Comparison of ENCODE assay signal across 8 cellular contexts in genomic region chr1:48109390-48110009, GRCh38.
DNase-seq lines count a peak whose midpoint lies in the region; ATAC-seq and TF ChIP-seq lines count a peak whose summit lies in the region.

No MANE protein-coding gene starts in this region.

- no peak for DNase-seq in natural killer cell
- DNase-seq in natural killer cell treated with Interleukin-12 subunit alpha and Interleukin-12 subunit beta and Interleukin-15 and Interleukin-18, amount 100 ng/mL, for 72 hours (ENCODE audit: low spot score): no peak
- peak; percentile 49 for DNase-seq in NAMALWA (ENCODE audit: low spot score)
- peak; percentile 14 for DNase-seq in SK-N-MC (ENCODE audit: low read depth, low spot score)
- peak in 1 of 2 donors; percentile 47 for DNase-seq in foreskin keratinocyte
- DNase-seq in pons (ENCODE audit: low spot score): peak; percentile 83

- TF ChIP-seq CTCF in natural killer cell (IDR thresholded peaks at IDR 0.05) (peak; percentile 69), foreskin keratinocyte (conservative IDR thresholded peaks at IDR 0.05) (peak; percentile 89)

- H3K4me1 ChIP-seq in foreskin keratinocyte: no peaks in the 10 kb centered on the region

- H3K4me3 Mint-ChIP-seq in natural killer cell: no peak overlapping the region
- H3K4me3 Mint-ChIP-seq in natural killer cell treated with Interleukin-12 subunit alpha and Interleukin-12 subunit beta and Interleukin-15 and Interleukin-18, amount 100 ng/mL, for 72 hours: no peak overlapping the region

- H3K27ac ChIP-seq in SK-N-MC (no peak overlapping the region), foreskin keratinocyte (no peak overlapping the region)

- H3K36me3 ChIP-seq in SK-N-MC (ENCODE audit: insufficient read depth, low read length): no peaks in the 10 kb centered on the region

- H3K27me3 ChIP-seq in foreskin keratinocyte: peaks cover 14% of the 10 kb centered on the region

- no peak overlapping the region for H3K4me3 ChIP-seq in SK-N-MC

- intact Hi-C loops in natural killer cell (cut with micrococcal nuclease): loop anchor here (1.0 to 2.0 kb wide), 3 partner anchors 128 to 587 kb away; no protein-coding TSS in a partner anchor

- no peak overlapping the region for H3K27ac Mint-ChIP-seq in natural killer cell
- no peak overlapping the region for H3K27ac Mint-ChIP-seq in natural killer cell treated with Interleukin-12 subunit alpha and Interleukin-12 subunit beta and Interleukin-15 and Interleukin-18, amount 100 ng/mL, for 72 hours

- H3K36me3 Mint-ChIP-seq in natural killer cell: no peaks in the 10 kb centered on the region
- H3K36me3 Mint-ChIP-seq in natural killer cell treated with Interleukin-12 subunit alpha and Interleukin-12 subunit beta and Interleukin-15 and Interleukin-18, amount 100 ng/mL, for 72 hours: no peaks in the 10 kb centered on the region

- no peaks in the 10 kb centered on the region for H3K9me3 ChIP-seq in SK-N-MC (ENCODE audit: low read depth, low read length)

- H3K9ac ChIP-seq in SK-N-MC (ENCODE audit: insufficient read length): no peak overlapping the region

- H3K27me3 Mint-ChIP-seq in natural killer cell (ENCODE audit: low read depth in 2 of 2): peaks cover 5 to 21% of the 10 kb centered on the region in 2 donors
- H3K27me3 Mint-ChIP-seq in natural killer cell treated with Interleukin-12 subunit alpha and Interleukin-12 subunit beta and Interleukin-15 and Interleukin-18, amount 100 ng/mL, for 72 hours: peaks cover 19 to 27% of the 10 kb centered on the region in 2 donors

- no peaks in the 10 kb centered on the region for H3K9me3 Mint-ChIP-seq in natural killer cell
- H3K9me3 Mint-ChIP-seq in natural killer cell treated with Interleukin-12 subunit alpha and Interleukin-12 subunit beta and Interleukin-15 and Interleukin-18, amount 100 ng/mL, for 72 hours: no peaks in the 10 kb centered on the region

- no peaks in the 10 kb centered on the region for H3K4me1 Mint-ChIP-seq in natural killer cell
- peaks cover 0 to 4% of the 10 kb centered on the region in 2 donors for H3K4me1 Mint-ChIP-seq in natural killer cell treated with Interleukin-12 subunit alpha and Interleukin-12 subunit beta and Interleukin-15 and Interleukin-18, amount 100 ng/mL, for 72 hours (ENCODE audit: low read depth in 2 of 2)

- no peak for ATAC-seq in natural killer cell
- no peak for ATAC-seq in natural killer cell treated with Interleukin-12 subunit alpha and Interleukin-12 subunit beta and Interleukin-15 and Interleukin-18, amount 100 ng/mL, for 72 hours
- ATAC-seq in foreskin keratinocyte: peak; percentile 62
- ATAC-seq in activated CD4-positive, CD25-positive, alpha-beta regulatory T cell treated with anti-CD3 and anti-CD28 coated beads, Interleukin-2, amount 50 U/mL, for 24 hours: no peak
- ATAC-seq in HG03159 (IDR thresholded peaks at IDR 0.05; ENCODE audit: unreplicated experiment): no peak

Comparison
In these comparisons a context has a peak if more than half of its experiments do, and no peak if none do; other contexts are left out.
1. DNase-seq: peak in NAMALWA (single experiment), SK-N-MC (single experiment) and pons (single experiment); none in natural killer cell (single experiment) and natural killer cell treated with Interleukin-12 subunit alpha and Interleukin-12 subunit beta and Interleukin-15 and Interleukin-18, amount 100 ng/mL, for 72 hours (single experiment).